ENCODE assay signal across 8 cellular contexts in the genomic region with DNA sequence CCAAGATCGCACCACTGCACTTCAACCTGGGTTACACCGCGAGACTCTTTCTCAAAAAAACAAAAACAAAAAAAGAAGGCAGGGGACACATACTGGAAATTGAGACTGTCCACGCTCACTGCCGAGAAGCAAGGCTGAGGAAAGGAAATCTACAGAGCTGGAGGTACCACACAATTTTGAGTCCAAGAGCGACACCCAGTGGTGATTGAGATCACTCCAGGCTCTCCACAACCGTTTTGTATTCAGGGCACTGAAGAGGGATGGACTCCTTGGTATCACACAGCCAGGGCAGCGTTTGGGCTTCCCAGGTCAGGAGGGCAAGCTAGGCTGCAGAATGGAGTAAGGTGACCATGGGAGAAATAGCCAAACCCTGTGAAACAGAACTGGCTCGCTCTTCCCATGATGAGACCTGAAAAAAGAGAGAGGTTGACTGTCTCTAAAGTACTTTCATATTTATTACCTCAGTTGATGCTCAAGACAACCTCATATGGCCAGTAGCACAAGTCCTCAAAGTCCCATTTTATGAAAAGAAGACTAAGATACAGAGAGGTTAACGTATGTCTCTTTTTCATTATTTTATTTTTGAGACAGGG.
DNase-seq lines count a peak whose midpoint lies in the region; ATAC-seq and TF ChIP-seq lines count a peak whose summit lies in the region.

No MANE protein-coding gene starts in this region.

- no peaks in the 10 kb centered on the region for H3K4me1 ChIP-seq in CD4-positive, alpha-beta memory T cell (ENCODE audit: insufficient read depth, low read length)
- no peaks in the 10 kb centered on the region for H3K4me1 ChIP-seq in psoas muscle

- POLR2A ChIA-PET in CD4-positive, alpha-beta memory T cell (lab: Charles Lee; ENCODE audit: partially characterized antibody) = no interaction called here

- no peaks in the 10 kb centered on the region for H3K9me3 ChIP-seq in CD4-positive, alpha-beta memory T cell (ENCODE audit: control insufficient read depth in 1 of 2, low read length in 2 of 2)
- H3K9me3 ChIP-seq in SK-N-MC (ENCODE audit: low read depth, low read length) = no peaks in the 10 kb centered on the region
- H3K9me3 ChIP-seq in psoas muscle = no peaks in the 10 kb centered on the region

- peak; percentile 55 for TF ChIP-seq CTCF in psoas muscle (IDR thresholded peaks at IDR 0.05)

- WGBS in psoas muscle, 3 donors = 18 to 23% (median 20%) methylated on average over 10 of the region's 10 CpGs

- peaks cover 31 to 32% of the 10 kb centered on the region in 2 donors for H3K27me3 Mint-ChIP-seq in CD4-positive, alpha-beta memory T cell

- H3K27ac Mint-ChIP-seq in CD4-positive, alpha-beta memory T cell = no peak overlapping the region
- no peak overlapping the region for H3K27ac Mint-ChIP-seq in activated naive CD4-positive, alpha-beta T cell treated with anti-CD3 and anti-CD28 coated beads, Interleukin-2, amount 50 U/mL, for 72 hours

- H3K27me3 ChIP-seq in CD4-positive, alpha-beta memory T cell (ENCODE audit: insufficient read depth, low read length) = no peaks in the 10 kb centered on the region
- peaks cover 0 to 19% (median 2%) of the 10 kb centered on the region in 3 donors for H3K27me3 ChIP-seq in psoas muscle (ENCODE audit: insufficient read depth in 3 of 3, low read length in 2 of 3)

- H3K36me3 ChIP-seq in CD4-positive, alpha-beta memory T cell (ENCODE audit: insufficient read depth, low read length) = no peaks in the 10 kb centered on the region
- H3K36me3 ChIP-seq in SK-N-MC (ENCODE audit: insufficient read depth, low read length) (no peaks in the 10 kb centered on the region), psoas muscle (ENCODE audit: insufficient read depth in 1 of 2, low read depth in 1 of 2) (no peaks in the 10 kb centered on the region)

- no peak overlapping the region for H3K9ac ChIP-seq in SK-N-MC (ENCODE audit: insufficient read length)

- no peaks in the 10 kb centered on the region for H3K36me3 Mint-ChIP-seq in CD4-positive, alpha-beta memory T cell
- no peaks in the 10 kb centered on the region for H3K36me3 Mint-ChIP-seq in activated naive CD4-positive, alpha-beta T cell treated with anti-CD3 and anti-CD28 coated beads, Interleukin-2, amount 50 U/mL, for 72 hours

- H3K4me1 Mint-ChIP-seq in CD4-positive, alpha-beta memory T cell = no peaks in the 10 kb centered on the region

- H3K4me3 Mint-ChIP-seq in CD4-positive, alpha-beta memory T cell = peak overlapping the region in 1 of 8 donors; percentile 21

- DNase-seq in CD4-positive, alpha-beta memory T cell = peak; percentile 42 to 64 (median 45)
- DNase-seq in NCI-H128 (lab: John Stamatoyannopoulos, UW; ENCODE audit: unreplicated experiment) = peak; percentile 28
- DNase-seq in SK-N-MC (ENCODE audit: low read depth, low spot score) = peak; percentile 75
- peak; percentile 61 to 72 for DNase-seq in activated naive CD4-positive, alpha-beta T cell treated with anti-CD3 and anti-CD28 coated beads, Interleukin-2, amount 50 U/mL, for 72 hours (ENCODE audit: low spot score in 2 of 2)
- DNase-seq in head of caudate nucleus = peak; percentile 23 to 89 (median 76)
- peak in 1 of 2 donors; percentile 28 for DNase-seq in psoas muscle

- ATAC-seq in GM21786 (IDR thresholded peaks at IDR 0.05; ENCODE audit: unreplicated experiment) (peak; percentile 55), psoas muscle (peak; percentile 66 to 83 (median 70)), GM21447 (IDR thresholded peaks at IDR 0.05; ENCODE audit: unreplicated experiment) (no peak)
- peak; percentile 81 to 93 for ATAC-seq in activated naive CD4-positive, alpha-beta T cell treated with anti-CD3 and anti-CD28 coated beads, Interleukin-2, amount 50 U/mL, for 72 hours

- CTCF ChIA-PET in CD4-positive, alpha-beta memory T cell (lab: Charles Lee; ENCODE audit: partially characterized antibody) = interaction anchor here (0.7 to 3.4 kb wide), 7 partner anchors 10 to 153 kb away, joined by 3 to 21 read pairs (median 3); partner anchors contain the start of gene ALK

- no peaks in the 10 kb centered on the region for H3K9me3 Mint-ChIP-seq in CD4-positive, alpha-beta memory T cell
- no peaks in the 10 kb centered on the region for H3K9me3 Mint-ChIP-seq in activated naive CD4-positive, alpha-beta T cell treated with anti-CD3 and anti-CD28 coated beads, Interleukin-2, amount 50 U/mL, for 72 hours

- H3K27ac ChIP-seq in CD4-positive, alpha-beta memory T cell (ENCODE audit: low read depth, low read length) = no peak overlapping the region
- H3K27ac ChIP-seq in SK-N-MC (no peak overlapping the region), psoas muscle (no peak overlapping the region)

- intact Hi-C loops in CD4-positive, alpha-beta memory T cell (cut with micrococcal nuclease) = loop anchor here (1.0 to 5.0 kb wide), 3 partner anchors 149 to 1252 kb away; no protein-coding TSS in a partner anchor
- intact Hi-C loops in head of caudate nucleus (cut with DNase I) = no loop called here
- intact Hi-C loops in psoas muscle (cut with DNase I) = loop anchor here (5.0 kb wide), 2 partner anchors 150 to 1115 kb away; partner anchors contain the start of gene ALK (in 2 of the 2)

- H3K4me3 ChIP-seq in CD4-positive, alpha-beta memory T cell (ENCODE audit: low read length in 2 of 2) = no peak overlapping the region
- no peak overlapping the region for H3K4me3 ChIP-seq in SK-N-MC
- H3K4me3 ChIP-seq in psoas muscle = no peak overlapping the region
